16 cellular contexts compared by ENCODE assay signal in the genomic region with DNA sequence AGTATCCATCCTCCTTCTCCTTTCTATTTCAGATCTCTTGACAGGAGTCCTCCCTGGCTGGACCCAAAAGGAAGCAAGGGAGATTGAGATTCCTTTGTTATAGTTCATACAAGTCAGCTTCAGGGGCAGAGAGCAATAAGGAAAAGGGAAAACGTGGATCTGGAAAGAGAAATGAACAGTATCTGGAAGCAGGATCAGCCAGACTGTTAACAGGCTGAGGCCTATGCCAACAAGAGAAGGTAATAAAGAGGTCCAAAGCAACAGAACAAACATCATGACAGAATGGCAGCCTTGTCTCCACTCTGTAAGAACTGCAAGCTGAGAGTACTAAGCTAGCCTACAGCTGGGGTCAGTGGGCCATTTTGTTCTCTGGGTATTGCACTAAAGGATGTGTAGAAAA.
DNase-seq lines count a peak whose midpoint lies in the region; ATAC-seq and TF ChIP-seq lines count a peak whose summit lies in the region.
"Had no signal": no experiment of that assay in that cellular context is flagged by ENCODE, and none has a peak within 500 bp of the region (broad histone marks: within the 10 kb centered on the region; RNA-seq: fewer than 3 reads in every experiment).

No MANE protein-coding gene starts in this region.

- H3K27me3 ChIP-seq in neuron (ENCODE audit: insufficient read depth, low read length), result no peaks in the 10 kb centered on the region
- H3K27me3 ChIP-seq in lower lobe of right lung (ENCODE audit: low read depth), result no peaks in the 10 kb centered on the region
- no peaks in the 10 kb centered on the region for H3K27me3 ChIP-seq in prostate gland (replicated peaks; ENCODE audit: insufficient read depth)

- H3K27ac Mint-ChIP-seq in activated naive CD4-positive, alpha-beta T cell treated with anti-CD3 and anti-CD28 coated beads, Interleukin-2, amount 10 ng/mL, durations not matched to agents 7 days and 5 days, result no peak overlapping the region
- H3K27ac Mint-ChIP-seq: GM23338 had no signal

- H3K27ac ChIP-seq in VCaP, result peak overlapping the region; percentile 4
- no peak overlapping the region for H3K27ac ChIP-seq in lower lobe of right lung
- no peak overlapping the region for H3K27ac ChIP-seq in prostate gland

- H3K9me3 ChIP-seq in neuron (ENCODE audit: low read length), result no peaks in the 10 kb centered on the region
- H3K9me3 ChIP-seq in lower lobe of right lung, result no peaks in the 10 kb centered on the region
- H3K9me3 ChIP-seq in prostate gland, result no peaks in the 10 kb centered on the region

- H3K27me3 Mint-ChIP-seq in activated naive CD4-positive, alpha-beta T cell treated with anti-CD3 and anti-CD28 coated beads, Interleukin-2, amount 10 ng/mL, durations not matched to agents 7 days and 5 days, result peaks cover 16% of the 10 kb centered on the region

- H3K36me3 Mint-ChIP-seq in activated naive CD4-positive, alpha-beta T cell treated with anti-CD3 and anti-CD28 coated beads, Interleukin-2, amount 10 ng/mL, durations not matched to agents 7 days and 5 days, result no peaks in the 10 kb centered on the region
- H3K36me3 Mint-ChIP-seq: CD4-positive, alpha-beta memory T cell had no signal

- H3K9me3 Mint-ChIP-seq in activated naive CD4-positive, alpha-beta T cell treated with anti-CD3 and anti-CD28 coated beads, Interleukin-2, amount 10 ng/mL, durations not matched to agents 7 days and 5 days, result no peaks in the 10 kb centered on the region
- H3K9me3 Mint-ChIP-seq: CD4-positive, alpha-beta memory T cell; GM23338; H9 had no signal

- H2AFZ ChIP-seq in neuron (ENCODE audit: low read depth, low read length), result peak overlapping the region; percentile 16
- H2AFZ ChIP-seq: GM23338 had no signal

- no peak overlapping the region for H3K4me3 Mint-ChIP-seq in activated naive CD4-positive, alpha-beta T cell treated with anti-CD3 and anti-CD28 coated beads, Interleukin-2, amount 10 ng/mL, durations not matched to agents 7 days and 5 days
- H3K4me3 Mint-ChIP-seq: CD4-positive, alpha-beta memory T cell; GM23338; H9 had no signal

- no peaks in the 10 kb centered on the region for H3K4me1 ChIP-seq in neuron (ENCODE audit: insufficient read depth, low read length)
- no peaks in the 10 kb centered on the region for H3K4me1 ChIP-seq in lower lobe of right lung
- H3K4me1 ChIP-seq in prostate gland (replicated peaks), result no peaks in the 10 kb centered on the region

- TF ChIP-seq CTCF in VCaP (conservative IDR thresholded peaks at IDR 0.05), result no peak
- TF ChIP-seq CTCF in lower lobe of right lung (IDR thresholded peaks at IDR 0.05), result no peak
- TF ChIP-seq CTCF in prostate gland (IDR thresholded peaks at IDR 0.05), result no peak

- H3K4me1 Mint-ChIP-seq in activated naive CD4-positive, alpha-beta T cell treated with anti-CD3 and anti-CD28 coated beads, Interleukin-2, amount 10 ng/mL, durations not matched to agents 7 days and 5 days, result no peaks in the 10 kb centered on the region
- H3K4me1 Mint-ChIP-seq: CD4-positive, alpha-beta memory T cell; GM23338 had no signal

- CTCF ChIA-PET in activated naive CD4-positive, alpha-beta T cell treated with anti-CD3 and anti-CD28 coated beads, Interleukin-2, amount 10 ng/mL, durations not matched to agents 7 days and 5 days (lab: Charles Lee), result interaction anchor here (0.6 to 0.7 kb wide), 2 partner anchors 12 to 343 kb away, joined by 3 read pairs; no protein-coding TSS in a partner anchor

- TF ChIP-seq POLR2A in prostate gland (IDR thresholded peaks at IDR 0.05), result no peak

- H3K36me3 ChIP-seq in neuron (ENCODE audit: insufficient read depth, low read length) (no peaks in the 10 kb centered on the region), lower lobe of right lung (no peaks in the 10 kb centered on the region), prostate gland (no peaks in the 10 kb centered on the region)

- ATAC-seq in left colon, result peak; percentile 56
- ATAC-seq in lower lobe of right lung, result no peak
- ATAC-seq: GM23338, HCT116 had no signal

- intact Hi-C loops in left colon (cut with DNase I, micrococcal nuclease) (no loop called here), lower lobe of right lung (cut with DNase I) (no loop called here), prostate gland (cut with DNase I) (no loop called here)

- 36% methylated on average over 1 of the region's 1 CpG for WGBS in prostate gland

- no peak for DNase-seq in left colon
- DNase-seq in lower lobe of right lung, result no peak
- DNase-seq in prostate gland (ENCODE audit: low spot score), result no peak
- DNase-seq in activated naive CD4-positive, alpha-beta T cell treated with anti-CD3 and anti-CD28 coated beads, Interleukin-2, amount 10 ng/mL, durations not matched to agents 7 days and 5 days, result no peak
- DNase-seq: C1 segment of cervical spinal cord; Calu3; CD4-positive, alpha-beta memory T cell; COR-L47; DMS53; DMS79 treated with DMSO at 0.1 percent for 48 hours; GF-D8; H9 had no signal

- no peak overlapping the region for H3K4me3 ChIP-seq in neuron (ENCODE audit: low read length)
- no peak overlapping the region for H3K4me3 ChIP-seq in lower lobe of right lung
- H3K4me3 ChIP-seq in prostate gland, result no peak overlapping the region
- H3K4me3 ChIP-seq: GM23338 had no signal
